In genomic region chr13:97855570-97855970, GRCh38 we compare ENCODE assay signal across 8 cellular contexts.
A peak's percentile ranks its signal among the peaks of the same experiment; 100 is the strongest.
DNase-seq lines count a peak whose midpoint lies in the region; ATAC-seq and TF ChIP-seq lines count a peak whose summit lies in the region.

No MANE protein-coding gene starts in this region.

- H3K36me3 ChIP-seq in spleen: no peaks in the 10 kb centered on the region

- H3K4me3 ChIP-seq in astrocyte of the spinal cord (ENCODE audit: low read depth, low read length) (no peak overlapping the region), spleen (no peak overlapping the region)

- peaks cover 0 to 6% (median 0%) of the 10 kb centered on the region in 7 donors for H3K27me3 ChIP-seq in spleen (replicated peaks in 1 of 7)

- intact Hi-C loops in spleen (cut with DNase I; ENCODE audit: low total_unique reads): loop anchor here (5.0 kb wide), 1 partner anchor 817 kb away; no protein-coding TSS in a partner anchor

- in situ Hi-C loops in astrocyte of the spinal cord (cut with HindIII; ENCODE audit: low sequenced_read_pairs): no loop called here

- TF ChIP-seq POLR2A in spleen (IDR thresholded peaks at IDR 0.05): no peak

- no peak overlapping the region for H3K27ac ChIP-seq in 22Rv1
- H3K27ac ChIP-seq in spleen: peak overlapping the region in 2 of 8 donors; percentile 9 to 10

- H3K4me1 ChIP-seq in spleen: peaks cover 0 to 15% (median 6%) of the 10 kb centered on the region in 6 donors

- WGBS in spleen, 5 donors: 19 to 30% (median 20%) methylated on average over 8 of the region's 8 CpGs

- no peaks in the 10 kb centered on the region for H3K9me3 ChIP-seq in spleen

- peak; percentile 87 for DNase-seq in EH (ENCODE audit: low read depth)
- DNase-seq in NCI-H526 treated with DMSO at 0.1 percent for 48 hours (lab: John Stamatoyannopoulos, UW): peak; percentile 83
- peak; percentile 80 for DNase-seq in astrocyte of the spinal cord (ENCODE audit: low read depth, low spot score)
- peak in 27 of 51 donors; percentile 1 to 50 (median 16) for DNase-seq in hypothalamus (lab: John Stamatoyannopoulos, UW)
- no peak for DNase-seq in spleen
- no peak for DNase-seq in central memory CD4-positive, alpha-beta T cell

- TF ChIP-seq CTCF in 22Rv1 (IDR thresholded peaks at IDR 0.05) (peak; percentile 91), astrocyte of the spinal cord (IDR thresholded peaks at IDR 0.05; ENCODE audit: low read depth, low read length) (peak; percentile 79), spleen (IDR thresholded peaks at IDR 0.05 in 8 of 11, conservative IDR thresholded peaks at IDR 0.05 in 3 of 11) (peak; percentile 43 to 79 (median 67))

- peak; percentile 38 for ATAC-seq in HG03442 (IDR thresholded peaks at IDR 0.05; ENCODE audit: unreplicated experiment)

Comparison
In these comparisons a context has a peak if more than half of its experiments do, and no peak if none do; other contexts are left out.
1. DNase-seq: peak in EH (single experiment), NCI-H526 treated with DMSO at 0.1 percent for 48 hours (single experiment), astrocyte of the spinal cord (single experiment) and hypothalamus (27 of 51); none in spleen (single experiment) and central memory CD4-positive, alpha-beta T cell (single experiment).
2. Peak in every context shown above with its lines, with median percentiles within 50 percentile points of each other: CTCF ChIP-seq.